Comparison of ENCODE assay signal across 1 cellular context in the genomic region with DNA sequence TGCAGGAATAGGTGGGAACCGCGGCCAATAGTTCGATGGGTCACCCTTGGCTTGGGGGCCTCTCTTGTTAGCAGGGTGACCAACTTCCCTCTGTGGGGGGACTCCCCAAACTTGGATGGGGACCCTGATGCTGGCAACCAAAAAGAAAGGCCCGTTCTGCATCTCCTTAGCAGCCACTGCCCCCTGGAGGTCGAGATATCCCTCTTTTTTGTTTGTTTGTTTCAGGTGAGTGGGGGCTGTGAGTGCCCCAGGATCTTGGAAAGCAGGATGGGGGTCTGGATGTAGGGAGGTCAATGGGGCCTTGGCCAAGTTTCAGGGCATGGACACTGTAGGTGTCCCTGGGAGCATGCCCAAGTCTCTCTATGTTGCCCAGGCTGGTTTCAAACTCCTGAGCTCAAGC.
TF ChIP-seq lines count a peak whose summit lies in the region.

No MANE protein-coding gene starts in this region.

TF ChIP-seq in GM23338, 12 proteins besides CTCF, POLR2A, EP300 and RAD21 (continued from another document):
- TF ChIP-seq, protein P1, sequence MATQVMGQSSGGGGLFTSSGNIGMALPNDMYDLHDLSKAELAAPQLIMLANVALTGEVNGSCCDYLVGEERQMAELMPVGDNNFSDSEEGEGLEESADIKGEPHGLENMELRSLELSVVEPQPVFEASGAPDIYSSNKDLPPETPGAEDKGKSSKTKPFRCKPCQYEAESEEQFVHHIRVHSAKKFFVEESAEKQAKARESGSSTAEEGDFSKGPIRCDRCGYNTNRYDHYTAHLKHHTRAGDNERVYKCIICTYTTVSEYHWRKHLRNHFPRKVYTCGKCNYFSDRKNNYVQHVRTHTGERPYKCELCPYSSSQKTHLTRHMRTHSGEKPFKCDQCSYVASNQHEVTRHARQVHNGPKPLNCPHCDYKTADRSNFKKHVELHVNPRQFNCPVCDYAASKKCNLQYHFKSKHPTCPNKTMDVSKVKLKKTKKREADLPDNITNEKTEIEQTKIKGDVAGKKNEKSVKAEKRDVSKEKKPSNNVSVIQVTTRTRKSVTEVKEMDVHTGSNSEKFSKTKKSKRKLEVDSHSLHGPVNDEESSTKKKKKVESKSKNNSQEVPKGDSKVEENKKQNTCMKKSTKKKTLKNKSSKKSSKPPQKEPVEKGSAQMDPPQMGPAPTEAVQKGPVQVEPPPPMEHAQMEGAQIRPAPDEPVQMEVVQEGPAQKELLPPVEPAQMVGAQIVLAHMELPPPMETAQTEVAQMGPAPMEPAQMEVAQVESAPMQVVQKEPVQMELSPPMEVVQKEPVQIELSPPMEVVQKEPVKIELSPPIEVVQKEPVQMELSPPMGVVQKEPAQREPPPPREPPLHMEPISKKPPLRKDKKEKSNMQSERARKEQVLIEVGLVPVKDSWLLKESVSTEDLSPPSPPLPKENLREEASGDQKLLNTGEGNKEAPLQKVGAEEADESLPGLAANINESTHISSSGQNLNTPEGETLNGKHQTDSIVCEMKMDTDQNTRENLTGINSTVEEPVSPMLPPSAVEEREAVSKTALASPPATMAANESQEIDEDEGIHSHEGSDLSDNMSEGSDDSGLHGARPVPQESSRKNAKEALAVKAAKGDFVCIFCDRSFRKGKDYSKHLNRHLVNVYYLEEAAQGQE (IDR thresholded peaks at IDR 0.05; ENCODE audit: unreplicated experiment), result no peak
- TF ChIP-seq ZNF114 (CRISPR knock-in tag; IDR thresholded peaks at IDR 0.05) (no peak), CREB1 (CRISPR knock-in tag; IDR thresholded peaks at IDR 0.05; ENCODE audit: low read depth) (no peak), POLR2AphosphoS5 (IDR thresholded peaks at IDR 0.05; ENCODE audit: low read depth) (no peak)
- TF ChIP-seq, protein P2, sequence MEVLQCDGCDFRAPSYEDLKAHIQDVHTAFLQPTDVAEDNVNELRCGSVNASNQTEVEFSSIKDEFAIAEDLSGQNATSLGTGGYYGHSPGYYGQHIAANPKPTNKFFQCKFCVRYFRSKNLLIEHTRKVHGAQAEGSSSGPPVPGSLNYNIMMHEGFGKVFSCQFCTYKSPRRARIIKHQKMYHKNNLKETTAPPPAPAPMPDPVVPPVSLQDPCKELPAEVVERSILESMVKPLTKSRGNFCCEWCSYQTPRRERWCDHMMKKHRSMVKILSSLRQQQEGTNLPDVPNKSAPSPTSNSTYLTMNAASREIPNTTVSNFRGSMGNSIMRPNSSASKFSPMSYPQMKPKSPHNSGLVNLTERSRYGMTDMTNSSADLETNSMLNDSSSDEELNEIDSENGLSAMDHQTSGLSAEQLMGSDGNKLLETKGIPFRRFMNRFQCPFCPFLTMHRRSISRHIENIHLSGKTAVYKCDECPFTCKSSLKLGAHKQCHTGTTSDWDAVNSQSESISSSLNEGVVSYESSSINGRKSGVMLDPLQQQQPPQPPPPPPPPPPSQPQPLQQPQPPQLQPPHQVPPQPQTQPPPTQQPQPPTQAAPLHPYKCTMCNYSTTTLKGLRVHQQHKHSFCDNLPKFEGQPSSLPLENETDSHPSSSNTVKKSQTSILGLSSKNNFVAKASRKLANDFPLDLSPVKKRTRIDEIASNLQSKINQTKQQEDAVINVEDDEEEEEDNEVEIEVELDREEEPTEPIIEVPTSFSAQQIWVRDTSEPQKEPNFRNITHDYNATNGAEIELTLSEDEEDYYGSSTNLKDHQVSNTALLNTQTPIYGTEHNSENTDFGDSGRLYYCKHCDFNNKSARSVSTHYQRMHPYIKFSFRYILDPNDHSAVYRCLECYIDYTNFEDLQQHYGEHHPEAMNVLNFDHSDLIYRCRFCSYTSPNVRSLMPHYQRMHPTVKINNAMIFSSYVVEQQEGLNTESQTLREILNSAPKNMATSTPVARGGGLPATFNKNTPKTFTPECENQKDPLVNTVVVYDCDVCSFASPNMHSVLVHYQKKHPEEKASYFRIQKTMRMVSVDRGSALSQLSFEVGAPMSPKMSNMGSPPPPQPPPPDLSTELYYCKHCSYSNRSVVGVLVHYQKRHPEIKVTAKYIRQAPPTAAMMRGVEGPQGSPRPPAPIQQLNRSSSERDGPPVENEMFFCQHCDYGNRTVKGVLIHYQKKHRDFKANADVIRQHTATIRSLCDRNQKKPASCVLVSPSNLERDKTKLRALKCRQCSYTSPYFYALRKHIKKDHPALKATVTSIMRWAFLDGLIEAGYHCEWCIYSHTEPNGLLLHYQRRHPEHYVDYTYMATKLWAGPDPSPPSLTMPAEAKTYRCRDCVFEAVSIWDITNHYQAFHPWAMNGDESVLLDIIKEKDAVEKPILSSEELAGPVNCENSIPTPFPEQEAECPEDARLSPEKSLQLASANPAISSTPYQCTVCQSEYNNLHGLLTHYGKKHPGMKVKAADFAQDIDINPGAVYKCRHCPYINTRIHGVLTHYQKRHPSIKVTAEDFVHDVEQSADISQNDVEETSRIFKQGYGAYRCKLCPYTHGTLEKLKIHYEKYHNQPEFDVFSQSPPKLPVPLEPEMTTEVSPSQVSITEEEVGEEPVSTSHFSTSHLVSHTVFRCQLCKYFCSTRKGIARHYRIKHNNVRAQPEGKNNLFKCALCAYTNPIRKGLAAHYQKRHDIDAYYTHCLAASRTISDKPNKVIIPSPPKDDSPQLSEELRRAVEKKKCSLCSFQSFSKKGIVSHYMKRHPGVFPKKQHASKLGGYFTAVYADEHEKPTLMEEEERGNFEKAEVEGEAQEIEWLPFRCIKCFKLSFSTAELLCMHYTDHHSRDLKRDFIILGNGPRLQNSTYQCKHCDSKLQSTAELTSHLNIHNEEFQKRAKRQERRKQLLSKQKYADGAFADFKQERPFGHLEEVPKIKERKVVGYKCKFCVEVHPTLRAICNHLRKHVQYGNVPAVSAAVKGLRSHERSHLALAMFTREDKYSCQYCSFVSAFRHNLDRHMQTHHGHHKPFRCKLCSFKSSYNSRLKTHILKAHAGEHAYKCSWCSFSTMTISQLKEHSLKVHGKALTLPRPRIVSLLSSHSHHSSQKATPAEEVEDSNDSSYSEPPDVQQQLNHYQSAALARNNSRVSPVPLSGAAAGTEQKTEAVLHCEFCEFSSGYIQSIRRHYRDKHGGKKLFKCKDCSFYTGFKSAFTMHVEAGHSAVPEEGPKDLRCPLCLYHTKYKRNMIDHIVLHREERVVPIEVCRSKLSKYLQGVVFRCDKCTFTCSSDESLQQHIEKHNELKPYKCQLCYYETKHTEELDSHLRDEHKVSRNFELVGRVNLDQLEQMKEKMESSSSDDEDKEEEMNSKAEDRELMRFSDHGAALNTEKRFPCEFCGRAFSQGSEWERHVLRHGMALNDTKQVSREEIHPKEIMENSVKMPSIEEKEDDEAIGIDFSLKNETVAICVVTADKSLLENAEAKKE (CRISPR knock-in tag; IDR thresholded peaks at IDR 0.05), result no peak
